1 cellular context compared by ENCODE assay signal in the genomic region with DNA sequence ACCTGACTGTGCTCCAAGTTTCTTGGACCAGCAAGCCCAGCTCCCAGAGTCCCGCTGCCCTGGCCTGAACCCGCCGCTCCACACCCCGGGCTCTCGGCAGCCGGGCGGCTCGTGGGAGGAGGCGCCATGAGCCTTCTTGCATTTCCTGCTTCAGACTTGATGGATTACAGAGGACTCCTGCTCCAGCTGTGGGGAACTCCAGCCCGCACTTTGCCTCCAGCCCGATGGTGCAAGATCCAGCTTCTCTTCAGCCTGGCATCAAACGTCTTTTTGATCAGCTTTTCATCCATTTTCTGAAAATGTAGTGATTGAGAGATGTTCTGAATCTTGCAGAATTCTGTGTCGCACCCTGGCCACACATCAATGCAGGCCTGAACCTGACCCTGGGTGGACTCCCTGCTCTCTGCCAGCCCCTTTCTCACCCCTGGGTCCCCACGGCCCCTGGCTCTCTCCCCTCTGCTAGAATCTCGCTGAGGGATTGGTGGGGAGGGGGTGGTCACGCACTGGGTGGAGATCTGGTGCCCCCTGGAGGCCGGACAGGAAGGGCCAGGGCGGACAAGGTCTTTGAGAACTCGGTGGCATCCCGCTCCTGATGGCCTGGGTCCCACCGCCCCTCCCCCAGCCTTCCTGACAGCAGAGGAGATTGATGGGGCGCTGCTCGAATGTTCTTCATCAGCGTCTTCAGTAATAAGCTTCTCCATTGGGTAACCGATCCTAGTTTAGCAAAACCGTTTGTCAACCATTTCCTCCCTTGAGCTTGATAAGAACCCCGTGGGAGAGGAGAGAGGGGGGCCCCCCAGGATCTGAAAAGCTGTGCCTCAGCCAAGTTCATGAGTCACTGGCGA.
TF ChIP-seq lines count a peak whose summit lies in the region.

No MANE protein-coding gene starts in this region.

TF ChIP-seq in HepG2, 621 proteins besides CTCF, POLR2A, EP300 and RAD21 (continued from another document and continues in another):
- TF ChIP-seq JARID2 (CRISPR knock-in tag; IDR thresholded peaks at IDR 0.05; ENCODE audit: insufficient replicate concordance) (no peak), SNRNP70 (IDR thresholded peaks at IDR 0.05; ENCODE audit: low read depth, low read length) (no peak), DZIP1 (CRISPR knock-in tag; IDR thresholded peaks at IDR 0.05) (no peak), AKNA (CRISPR knock-in tag; IDR thresholded peaks at IDR 0.05; ENCODE audit: borderline replicate concordance) (no peak), SNAPC4 (CRISPR knock-in tag; IDR thresholded peaks at IDR 0.05) (no peak), IRF2 (CRISPR knock-in tag; IDR thresholded peaks at IDR 0.05) (no peak), FOXC1 (CRISPR knock-in tag; IDR thresholded peaks at IDR 0.05; ENCODE audit: borderline replicate concordance) (peak; percentile 30; the same call in 1 of the 2 replicates), ARHGAP35 (CRISPR knock-in tag; IDR thresholded peaks at IDR 0.05; ENCODE audit: borderline replicate concordance) (0 out of 2 replicates have a peak, but pooled peaks have one; percentile 48), ZNF724P (CRISPR knock-in tag; IDR thresholded peaks at IDR 0.05; ENCODE audit: borderline replicate concordance) (no peak), ZSCAN31 (CRISPR knock-in tag; IDR thresholded peaks at IDR 0.05; ENCODE audit: low read depth) (no peak), DRAP1 (CRISPR knock-in tag; IDR thresholded peaks at IDR 0.05) (no peak), REST (IDR thresholded peaks at IDR 0.05; ENCODE audit: borderline replicate concordance in 1 of 2, low read depth in 1 of 2, low read length in 2 of 2) (no peak), NFIB (CRISPR knock-in tag; IDR thresholded peaks at IDR 0.05; ENCODE audit: borderline replicate concordance) (no peak), PCBP1 (IDR thresholded peaks at IDR 0.05; ENCODE audit: borderline replicate concordance, low read depth, low read length) (0 out of 2 replicates have a peak, but pooled peaks have one; percentile 32), MAX (IDR thresholded peaks at IDR 0.05) (no peak), HNRNPH1 (optimal IDR thresholded peaks at IDR 0.05; ENCODE audit: low read depth, low read length) (no peak), FOXK2 (IDR thresholded peaks at IDR 0.05) (no peak), SMARCE1 (IDR thresholded peaks at IDR 0.05; ENCODE audit: borderline replicate concordance) (no peak), ZNF737 (CRISPR knock-in tag; IDR thresholded peaks at IDR 0.05; ENCODE audit: borderline replicate concordance) (no peak), SMC3 (IDR thresholded peaks at IDR 0.05; ENCODE audit: low read length) (peak; percentile 18; the same call in 1 of the 2 replicates), SOX5 (CRISPR knock-in tag; IDR thresholded peaks at IDR 0.05; ENCODE audit: borderline replicate concordance) (0 out of 2 replicates have a peak, but pooled peaks have one; percentile 7), ZNF343 (CRISPR knock-in tag; IDR thresholded peaks at IDR 0.05) (no peak)
- TF ChIP-seq, protein P1, sequence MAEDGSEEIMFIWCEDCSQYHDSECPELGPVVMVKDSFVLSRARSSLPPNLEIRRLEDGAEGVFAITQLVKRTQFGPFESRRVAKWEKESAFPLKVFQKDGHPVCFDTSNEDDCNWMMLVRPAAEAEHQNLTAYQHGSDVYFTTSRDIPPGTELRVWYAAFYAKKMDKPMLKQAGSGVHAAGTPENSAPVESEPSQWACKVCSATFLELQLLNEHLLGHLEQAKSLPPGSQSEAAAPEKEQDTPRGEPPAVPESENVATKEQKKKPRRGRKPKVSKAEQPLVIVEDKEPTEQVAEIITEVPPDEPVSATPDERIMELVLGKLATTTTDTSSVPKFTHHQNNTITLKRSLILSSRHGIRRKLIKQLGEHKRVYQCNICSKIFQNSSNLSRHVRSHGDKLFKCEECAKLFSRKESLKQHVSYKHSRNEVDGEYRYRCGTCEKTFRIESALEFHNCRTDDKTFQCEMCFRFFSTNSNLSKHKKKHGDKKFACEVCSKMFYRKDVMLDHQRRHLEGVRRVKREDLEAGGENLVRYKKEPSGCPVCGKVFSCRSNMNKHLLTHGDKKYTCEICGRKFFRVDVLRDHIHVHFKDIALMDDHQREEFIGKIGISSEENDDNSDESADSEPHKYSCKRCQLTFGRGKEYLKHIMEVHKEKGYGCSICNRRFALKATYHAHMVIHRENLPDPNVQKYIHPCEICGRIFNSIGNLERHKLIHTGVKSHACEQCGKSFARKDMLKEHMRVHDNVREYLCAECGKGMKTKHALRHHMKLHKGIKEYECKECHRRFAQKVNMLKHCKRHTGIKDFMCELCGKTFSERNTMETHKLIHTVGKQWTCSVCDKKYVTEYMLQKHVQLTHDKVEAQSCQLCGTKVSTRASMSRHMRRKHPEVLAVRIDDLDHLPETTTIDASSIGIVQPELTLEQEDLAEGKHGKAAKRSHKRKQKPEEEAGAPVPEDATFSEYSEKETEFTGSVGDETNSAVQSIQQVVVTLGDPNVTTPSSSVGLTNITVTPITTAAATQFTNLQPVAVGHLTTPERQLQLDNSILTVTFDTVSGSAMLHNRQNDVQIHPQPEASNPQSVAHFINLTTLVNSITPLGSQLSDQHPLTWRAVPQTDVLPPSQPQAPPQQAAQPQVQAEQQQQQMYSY (CRISPR knock-in tag; IDR thresholded peaks at IDR 0.05) = peak; percentile 99
- TF ChIP-seq, protein P2, sequence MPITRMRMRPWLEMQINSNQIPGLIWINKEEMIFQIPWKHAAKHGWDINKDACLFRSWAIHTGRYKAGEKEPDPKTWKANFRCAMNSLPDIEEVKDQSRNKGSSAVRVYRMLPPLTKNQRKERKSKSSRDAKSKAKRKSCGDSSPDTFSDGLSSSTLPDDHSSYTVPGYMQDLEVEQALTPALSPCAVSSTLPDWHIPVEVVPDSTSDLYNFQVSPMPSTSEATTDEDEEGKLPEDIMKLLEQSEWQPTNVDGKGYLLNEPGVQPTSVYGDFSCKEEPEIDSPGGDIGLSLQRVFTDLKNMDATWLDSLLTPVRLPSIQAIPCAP (CRISPR knock-in tag; IDR thresholded peaks at IDR 0.05; ENCODE audit: low read depth) = no peak
- TF ChIP-seq, protein P3, sequence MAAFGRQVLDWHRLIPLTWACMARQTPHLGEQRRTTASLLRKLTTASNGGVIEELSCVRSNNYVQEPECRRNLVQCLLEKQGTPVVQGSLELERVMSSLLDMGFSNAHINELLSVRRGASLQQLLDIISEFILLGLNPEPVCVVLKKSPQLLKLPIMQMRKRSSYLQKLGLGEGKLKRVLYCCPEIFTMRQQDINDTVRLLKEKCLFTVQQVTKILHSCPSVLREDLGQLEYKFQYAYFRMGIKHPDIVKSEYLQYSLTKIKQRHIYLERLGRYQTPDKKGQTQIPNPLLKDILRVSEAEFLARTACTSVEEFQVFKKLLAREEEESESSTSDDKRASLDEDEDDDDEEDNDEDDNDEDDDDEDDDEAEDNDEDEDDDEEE (CRISPR knock-in tag; IDR thresholded peaks at IDR 0.05) = no peak
